In genomic region chr3:44050051-44050570, GRCh38 we compare ENCODE assay signal across 25 cellular contexts.
"Had no signal": no experiment of that assay in that cellular context is flagged by ENCODE, and none has a peak within 500 bp of the region (broad histone marks: within the 10 kb centered on the region; RNA-seq: fewer than 3 reads in every experiment).

No MANE protein-coding gene starts in this region.

- ATAC-seq: gastrocnemius medialis; naive thymus-derived CD8-positive, alpha-beta T cell; sciatic nerve had no signal

- H3K27ac ChIP-seq: epithelial cell of prostate, esophagus squamous epithelium, gastrocnemius medialis, skin epidermis, upper lobe of left lung, VCaP had no signal

- H3K36me3 ChIP-seq: esophagus squamous epithelium, gastrocnemius medialis, upper lobe of left lung had no signal

- H3K9me3 ChIP-seq: esophagus squamous epithelium, gastrocnemius medialis, upper lobe of left lung had no signal

- H3K27me3 ChIP-seq: gastrocnemius medialis, upper lobe of left lung had no signal

- H3K9me3 Mint-ChIP-seq: activated CD4-positive, alpha-beta memory T cell treated with anti-CD3 and anti-CD28 coated beads for 36 hours; activated CD4-positive, alpha-beta T cell treated with anti-CD3 and anti-CD28 coated beads, Interleukin-2, amount 10 ng/mL, durations not matched to agents 24 days and 14 days; activated naive CD4-positive, alpha-beta T cell treated with anti-CD3 and anti-CD28 coated beads, Interleukin-2, amount 10 ng/mL, durations not matched to agents 7 days and 5 days; activated T-cell treated with anti-CD3 and anti-CD28 coated beads, Interleukin-2, amount 50 U/mL, for 24 hours; immature natural killer cell; memory B cell; naive thymus-derived CD8-positive, alpha-beta T cell; neural crest cell; stimulated activated naive CD8-positive, alpha-beta T cell treated with anti-CD3 and anti-CD28 coated beads, Interleukin-15, Interleukin-2, amounts not matched to agents 100 ng/mL and 50 ng/mL, for 24 hours had no signal

- H3K27me3 Mint-ChIP-seq: memory B cell had no signal

- H3K4me3 Mint-ChIP-seq: activated CD4-positive, alpha-beta memory T cell treated with anti-CD3 and anti-CD28 coated beads for 36 hours; activated CD4-positive, alpha-beta T cell treated with anti-CD3 and anti-CD28 coated beads, Interleukin-2, amount 10 ng/mL, durations not matched to agents 24 days and 14 days; activated naive CD4-positive, alpha-beta T cell treated with anti-CD3 and anti-CD28 coated beads, Interleukin-2, amount 10 ng/mL, durations not matched to agents 7 days and 5 days; activated naive CD8-positive, alpha-beta T cell treated with anti-CD3 and anti-CD28 coated beads, Interleukin-2, amount 10 ng/mL, durations not matched to agents 7 days and 5 days; activated T-cell treated with anti-CD3 and anti-CD28 coated beads, Interleukin-2, amount 50 U/mL, for 24 hours; immature natural killer cell; memory B cell; naive thymus-derived CD8-positive, alpha-beta T cell; neural crest cell; stimulated activated naive CD8-positive, alpha-beta T cell treated with anti-CD3 and anti-CD28 coated beads, Interleukin-15, Interleukin-2, amounts not matched to agents 100 ng/mL and 50 ng/mL, for 24 hours had no signal

- DNase-seq: activated CD4-positive, alpha-beta memory T cell treated with anti-CD3 and anti-CD28 coated beads for 36 hours; activated CD4-positive, alpha-beta T cell treated with anti-CD3 and anti-CD28 coated beads, Interleukin-2, amount 10 ng/mL, durations not matched to agents 24 days and 14 days; activated CD8-positive, alpha-beta memory T cell treated with anti-CD3 and anti-CD28 coated beads, Interleukin-2, amount 50 U/mL, for 48 hours; activated gamma-delta T cell; activated naive CD4-positive, alpha-beta T cell treated with anti-CD3 and anti-CD28 coated beads, Interleukin-2, amount 10 ng/mL, durations not matched to agents 7 days and 5 days; activated naive CD8-positive, alpha-beta T cell treated with anti-CD3 and anti-CD28 coated beads, Interleukin-2, amount 10 ng/mL, durations not matched to agents 7 days and 5 days; activated T-cell treated with anti-CD3 and anti-CD28 coated beads, Interleukin-2, amount 50 U/mL, for 24 hours; dermis blood vessel endothelial cell; effector CD4-positive, alpha-beta T cell; esophagus squamous epithelium; gastrocnemius medialis; immature natural killer cell; naive thymus-derived CD8-positive, alpha-beta T cell; retina; stimulated activated CD4-positive, alpha-beta T cell treated with anti-CD3 and anti-CD28 coated beads, Interleukin-12 subunit alpha, Interleukin-12 subunit beta, amount 100 ng/mL, for 4 hours; stimulated activated CD4-positive, alpha-beta T cell treated with anti-CD3 and anti-CD28 coated beads, Interleukin-4, amount 100 ng/mL, for 1 hour; T-helper 1 cell; upper lobe of left lung had no signal

- H3K27ac Mint-ChIP-seq: activated CD4-positive, alpha-beta memory T cell treated with anti-CD3 and anti-CD28 coated beads for 36 hours; activated CD4-positive, alpha-beta T cell treated with anti-CD3 and anti-CD28 coated beads, Interleukin-2, amount 10 ng/mL, durations not matched to agents 24 days and 14 days; activated naive CD4-positive, alpha-beta T cell treated with anti-CD3 and anti-CD28 coated beads, Interleukin-2, amount 10 ng/mL, durations not matched to agents 7 days and 5 days; activated naive CD8-positive, alpha-beta T cell treated with anti-CD3 and anti-CD28 coated beads, Interleukin-2, amount 10 ng/mL, durations not matched to agents 7 days and 5 days; activated T-cell treated with anti-CD3 and anti-CD28 coated beads, Interleukin-2, amount 50 U/mL, for 24 hours; immature natural killer cell; memory B cell; stimulated activated naive CD8-positive, alpha-beta T cell treated with anti-CD3 and anti-CD28 coated beads, Interleukin-15, Interleukin-2, amounts not matched to agents 100 ng/mL and 50 ng/mL, for 24 hours had no signal

- H3K4me1 ChIP-seq: esophagus squamous epithelium, gastrocnemius medialis, upper lobe of left lung had no signal

- H3K4me1 Mint-ChIP-seq: activated CD4-positive, alpha-beta T cell treated with anti-CD3 and anti-CD28 coated beads, Interleukin-2, amount 10 ng/mL, durations not matched to agents 24 days and 14 days; activated naive CD4-positive, alpha-beta T cell treated with anti-CD3 and anti-CD28 coated beads, Interleukin-2, amount 10 ng/mL, durations not matched to agents 7 days and 5 days; immature natural killer cell had no signal

- H3K36me3 Mint-ChIP-seq: activated CD4-positive, alpha-beta memory T cell treated with anti-CD3 and anti-CD28 coated beads for 36 hours; activated naive CD4-positive, alpha-beta T cell treated with anti-CD3 and anti-CD28 coated beads, Interleukin-2, amount 10 ng/mL, durations not matched to agents 7 days and 5 days; activated naive CD8-positive, alpha-beta T cell treated with anti-CD3 and anti-CD28 coated beads, Interleukin-2, amount 10 ng/mL, durations not matched to agents 7 days and 5 days; immature natural killer cell; memory B cell; naive thymus-derived CD8-positive, alpha-beta T cell had no signal

- H3K4me3 ChIP-seq: esophagus squamous epithelium, gastrocnemius medialis, skin epidermis, upper lobe of left lung had no signal
